In the genomic region with DNA sequence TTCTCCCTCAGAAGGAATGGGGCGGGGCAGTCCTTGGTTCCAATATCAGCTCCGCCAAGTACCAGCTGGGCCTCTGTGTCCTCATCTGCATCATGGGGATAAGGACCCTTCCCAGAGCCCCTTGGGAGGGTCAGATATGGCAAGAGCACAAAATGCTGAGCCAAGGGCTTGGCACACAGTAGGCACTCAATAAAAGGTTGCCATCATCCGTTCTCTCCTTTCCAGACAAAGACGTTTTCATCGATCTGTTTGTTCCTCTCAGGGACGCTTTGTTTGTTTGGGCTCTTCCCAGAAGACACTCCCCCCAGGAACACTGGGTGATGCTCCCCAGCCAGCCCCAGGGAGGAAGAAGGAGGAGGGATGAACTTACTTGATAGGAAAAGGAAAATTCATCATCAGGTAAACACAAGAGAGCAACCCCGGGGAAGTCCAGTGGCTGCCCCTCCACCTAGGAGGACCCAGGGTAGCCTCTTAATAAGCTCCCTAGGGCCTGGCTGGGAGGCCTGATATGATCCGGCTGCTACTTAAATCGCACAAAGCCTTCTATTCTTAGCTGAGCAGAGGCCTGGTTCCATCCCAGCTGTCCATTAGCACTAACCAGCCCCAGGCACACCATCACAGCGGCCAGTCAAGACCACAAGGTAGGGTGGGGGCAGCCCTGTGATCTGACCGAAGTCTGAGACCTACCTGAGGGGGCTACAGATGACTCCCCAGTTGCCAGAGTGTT, we compare ENCODE assay signal across 22 cellular contexts. TPM values are rescaled to one million over a fixed set of nuclear protein-coding genes. Genes with fewer than 3 reads are reported as not detected.
DNase-seq lines count a peak whose midpoint lies in the region; ATAC-seq, FAIRE-seq and TF ChIP-seq lines count a peak whose summit lies in the region.
"Had no signal": no experiment of that assay in that cellular context is flagged by ENCODE, and none has a peak within 500 bp of the region (broad histone marks: within the 10 kb centered on the region; RNA-seq: fewer than 3 reads in every experiment).

No MANE protein-coding gene starts in this region.

- TF ChIP-seq POLR2A in gastrocnemius medialis (IDR thresholded peaks at IDR 0.05) = no peak

- no peak overlapping the region for H3K4ac ChIP-seq in mesendoderm (ENCODE audit: low read depth, low read length)

- in situ Hi-C loops in gastrocnemius medialis (cut with MboI; ENCODE audit: low sequenced_read_pairs in 4 of 4) = no loop called here

- ATAC-seq in T-cell (replicated peaks in 1 of 4) (no peak), gastrocnemius medialis (peak; percentile 59), HG03565 (IDR thresholded peaks at IDR 0.05; ENCODE audit: unreplicated experiment) (no peak)
- ATAC-seq: body of pancreas had no signal

- H2BK120ac ChIP-seq in mesendoderm (ENCODE audit: low read depth, low read length) = no peak overlapping the region

- H3K4me3 Mint-ChIP-seq in T-cell = no peak overlapping the region
- H3K4me3 Mint-ChIP-seq: activated naive CD8-positive, alpha-beta T cell; activated T-cell treated with anti-CD3 and anti-CD28 coated beads, Interleukin-2, amount 50 U/mL, for 24 hours; dendritic cell treated with granulocyte-macrophage colony-stimulating factor and Interleukin-4, amounts not matched to agents 40 ng/mL and 50 ng/mL, for 4 days had no signal

- H3K56ac ChIP-seq in mesendoderm (ENCODE audit: low read length) = no peak overlapping the region

- H3K4me2 ChIP-seq in mesendoderm (ENCODE audit: low read length) = no peak overlapping the region

- H3K4me3 ChIP-seq in left ventricle myocardium inferior (no peak overlapping the region), gastrocnemius medialis (no peak overlapping the region), mesendoderm (ENCODE audit: low read length) (no peak overlapping the region)
- H3K4me3 ChIP-seq: body of pancreas, SJSA1, tibial artery had no signal

- no CpG with 5 or more reads among the region's 11 CpGs for WGBS in mesendoderm (ENCODE audit: extremely low coverage, insufficient coverage, low lambda C conversion rate)

- H3K4me1 Mint-ChIP-seq in T-cell = peaks cover 20 to 46% (median 41%) of the 10 kb centered on the region in 3 donors

- CTCF ChIA-PET in T-cell (lab: Charles Lee) = interaction anchor here in 1 of 2 donors (0.7 kb wide), 1 partner anchor 1053 kb away, joined by 3 read pairs; no protein-coding TSS in a partner anchor

- no peak overlapping the region for H3K18ac ChIP-seq in mesendoderm (ENCODE audit: low read length)

- H3K27me3 ChIP-seq in left ventricle myocardium inferior (ENCODE audit: low read depth) = no peaks in the 10 kb centered on the region
- H3K27me3 ChIP-seq in gastrocnemius medialis = no peaks in the 10 kb centered on the region
- H3K27me3 ChIP-seq in mesendoderm (ENCODE audit: insufficient read depth, low read length, poor library complexity) = no peaks in the 10 kb centered on the region
- H3K27me3 ChIP-seq: body of pancreas, SJSA1, tibial artery had no signal

- peak; percentile 92 for DNase-seq in D721Med (ENCODE audit: insufficient read length, low spot score)
- no peak for DNase-seq in T-cell
- DNase-seq in left ventricle myocardium inferior = peak; percentile 46
- DNase-seq in gastrocnemius medialis = no peak
- DNase-seq in islet precursor cell = no peak
- DNase-seq in T-helper 9 cell = no peak
- DNase-seq in mesendoderm = no peak
- DNase-seq: activated CD4-positive, alpha-beta T cell treated with anti-CD3 and anti-CD28 coated beads for 48 hours; activated T-cell treated with anti-CD3 and anti-CD28 coated beads, Interleukin-2, amount 50 U/mL, for 24 hours; AML-193; body of pancreas; DMS153; NCI-H2081; NCI-H510A; nucleus accumbens; small intestine; tibial artery had no signal

- no peak overlapping the region for H4K5ac ChIP-seq in mesendoderm (ENCODE audit: low read length)

- no peaks in the 10 kb centered on the region for H3K36me3 ChIP-seq in left ventricle myocardium inferior
- H3K36me3 ChIP-seq in gastrocnemius medialis = no peaks in the 10 kb centered on the region
- no peaks in the 10 kb centered on the region for H3K36me3 ChIP-seq in mesendoderm (ENCODE audit: control insufficient read depth, insufficient read depth, low read length)
- H3K36me3 ChIP-seq: SJSA1, tibial artery had no signal

- H2BK5ac ChIP-seq in mesendoderm (ENCODE audit: low read length) = no peak overlapping the region

- no peaks in the 10 kb centered on the region for H3K9me3 Mint-ChIP-seq in T-cell
- H3K9me3 Mint-ChIP-seq: activated T-cell treated with anti-CD3 and anti-CD28 coated beads, Interleukin-2, amount 50 U/mL, for 24 hours; dendritic cell treated with granulocyte-macrophage colony-stimulating factor and Interleukin-4, amounts not matched to agents 40 ng/mL and 50 ng/mL, for 4 days had no signal

- POLR2A ChIA-PET in T-cell (lab: Charles Lee) = interaction anchor here in 1 of 2 donors (0.6 kb wide), 1 partner anchor 1633 kb away, joined by 5 read pairs; no protein-coding TSS in a partner anchor

- intact Hi-C loops in left ventricle myocardium inferior (cut with micrococcal nuclease) = no loop called here
- intact Hi-C loops in gastrocnemius medialis (cut with DNase I; ENCODE audit: low total_unique reads) = no loop called here

- H4K8ac ChIP-seq in mesendoderm (ENCODE audit: low read depth, low read length) = no peak overlapping the region

- no peaks in the 10 kb centered on the region for H3K79me2 ChIP-seq in mesendoderm (ENCODE audit: control insufficient read depth, insufficient read depth, low read length)

- no peak overlapping the region for H2AK5ac ChIP-seq in mesendoderm (ENCODE audit: low read length)

- no peak overlapping the region for H2BK15ac ChIP-seq in mesendoderm (replicated peaks; ENCODE audit: low read depth)

- H3K9me3 ChIP-seq in left ventricle myocardium inferior (replicated peaks) = no peaks in the 10 kb centered on the region
- H3K9me3 ChIP-seq in gastrocnemius medialis = no peaks in the 10 kb centered on the region
- H3K9me3 ChIP-seq: body of pancreas, SJSA1, tibial artery had no signal

- H3K23ac ChIP-seq in mesendoderm (ENCODE audit: low read length) = no peak overlapping the region

- no peaks in the 10 kb centered on the region for H3K79me1 ChIP-seq in mesendoderm (ENCODE audit: low read length)

- no peaks in the 10 kb centered on the region for H3K36me3 Mint-ChIP-seq in T-cell
- H3K36me3 Mint-ChIP-seq: activated naive CD8-positive, alpha-beta T cell had no signal

- no peak for TF ChIP-seq CTCF in D721Med (IDR thresholded peaks at IDR 0.05; ENCODE audit: insufficient read depth, missing control alignments)
- no peak for TF ChIP-seq CTCF in left ventricle myocardium inferior (IDR thresholded peaks at IDR 0.05; ENCODE audit: borderline replicate concordance)
- TF ChIP-seq CTCF in gastrocnemius medialis (IDR thresholded peaks at IDR 0.05 in 4 of 5, conservative IDR thresholded peaks at IDR 0.05 in 1 of 5) = no peak

- FAIRE-seq in D721Med (lab: Jason Lieb, UNC) = no peak
- FAIRE-seq: small intestine had no signal

- H3K9ac ChIP-seq in mesendoderm (ENCODE audit: low read length) = no peak overlapping the region

- H3K27ac ChIP-seq in left ventricle myocardium inferior (replicated peaks) (peak overlapping the region; percentile 43), gastrocnemius medialis (peak overlapping the region in 2 of 4 donors; percentile 13 to 41), mesendoderm (ENCODE audit: low read depth, low read length) (no peak overlapping the region)
- H3K27ac ChIP-seq: body of pancreas, SJSA1, tibial artery had no signal

- peaks cover 22% of the 10 kb centered on the region for H3K4me1 ChIP-seq in left ventricle myocardium inferior
- H3K4me1 ChIP-seq in gastrocnemius medialis = peaks cover 27 to 45% of the 10 kb centered on the region in 2 donors
- H3K4me1 ChIP-seq in mesendoderm (ENCODE audit: control insufficient read depth, low read depth, low read length) = no peaks in the 10 kb centered on the region
- H3K4me1 ChIP-seq: body of pancreas, SJSA1 had no signal

- H3K27ac Mint-ChIP-seq in T-cell = peak overlapping the region; percentile 19 to 97
- H3K27ac Mint-ChIP-seq: activated naive CD8-positive, alpha-beta T cell; activated T-cell treated with anti-CD3 and anti-CD28 coated beads, Interleukin-2, amount 50 U/mL, for 24 hours; dendritic cell treated with granulocyte-macrophage colony-stimulating factor and Interleukin-4, amounts not matched to agents 40 ng/mL and 50 ng/mL, for 4 days had no signal

- no peaks in the 10 kb centered on the region for H3K27me3 Mint-ChIP-seq in T-cell
- H3K27me3 Mint-ChIP-seq: activated naive CD8-positive, alpha-beta T cell; activated T-cell treated with anti-CD3 and anti-CD28 coated beads, Interleukin-2, amount 50 U/mL, for 24 hours had no signal

RNA-seq across cellular contexts. Expression of gene GDPD5, which starts 19.6 kb away (rescaled TPM):
- total RNA-seq in T-cell (10 to 100 TPM; 31.4 to 81.3 (median 70.9) TPM), left ventricle myocardium inferior (4.4 TPM), gastrocnemius medialis (10 to 100 TPM in 3 of 4 donors, 1 to 10 TPM in 1; 5.6 to 12.6 (median 11.2) TPM)
- 10.9 TPM for polyA plus RNA-seq in mesendoderm (2013, experiment 1 of 2)
- 11.4 TPM for polyA plus RNA-seq in mesendoderm (2013, experiment 2 of 2)

RNA-seq across cellular contexts. Expression of gene SERPINH1, which starts 55.9 kb away (rescaled TPM):
- 10 to 100 TPM in 3 of 5 donors, 1 to 10 TPM in 2; 5.2 to 16.4 (median 13.9) TPM for total RNA-seq in T-cell
- total RNA-seq in left ventricle myocardium inferior = 57.6 TPM
- 10 to 100 TPM; 18.5 to 42.4 (median 34.8) TPM for total RNA-seq in gastrocnemius medialis
- polyA plus RNA-seq in mesendoderm (2013, experiment 1 of 2) = 398 TPM
- polyA plus RNA-seq in mesendoderm (2013, experiment 2 of 2) = 396 TPM
- total RNA-seq: OCI-LY7 had no signal

Comparison
In these comparisons a context has a peak if more than half of its experiments do, and no peak if none do; other contexts are left out.
1. DNase-seq: peak in D721Med (single experiment) and left ventricle myocardium inferior (single experiment); none in T-cell (0 of 34), gastrocnemius medialis (0 of 2), islet precursor cell (single experiment), T-helper 9 cell (single experiment) and mesendoderm (single experiment).
2. ATAC-seq: peak in gastrocnemius medialis (2 of 2); none in T-cell (0 of 4) and HG03565 (single experiment).